ENCODE assay signal across 2 cellular contexts in genomic region chr1:29290414-29290980, GRCh38.
TF ChIP-seq lines count a peak whose summit lies in the region.

No MANE protein-coding gene starts in this region.

TF ChIP-seq in WTC11, 78 proteins besides CTCF, POLR2A, EP300 and RAD21:
- TF ChIP-seq HMGA2 (CRISPR knock-in tag; IDR thresholded peaks at IDR 0.05) (no peak), RORB (CRISPR knock-in tag; IDR thresholded peaks at IDR 0.05) (no peak), GRHL2 (CRISPR knock-in tag; IDR thresholded peaks at IDR 0.05; ENCODE audit: insufficient replicate concordance, severe bottlenecking) (no peak), CBFB (CRISPR knock-in tag; IDR thresholded peaks at IDR 0.05; ENCODE audit: low read depth) (no peak), SMAD3 (CRISPR knock-in tag; IDR thresholded peaks at IDR 0.05; ENCODE audit: borderline replicate concordance) (no peak), ESRRA (CRISPR knock-in tag; IDR thresholded peaks at IDR 0.05; ENCODE audit: borderline replicate concordance) (no peak), SOX15 (CRISPR knock-in tag; IDR thresholded peaks at IDR 0.05) (no peak)

TF ChIP-seq in HepG2, 621 proteins besides CTCF, POLR2A, EP300 and RAD21:
- no peak for TF ChIP-seq ZBTB14 (CRISPR knock-in tag; IDR thresholded peaks at IDR 0.05)
- TF ChIP-seq ZNF484 (CRISPR knock-in tag; IDR thresholded peaks at IDR 0.05; ENCODE audit: borderline replicate concordance, low read depth): no peak
- TF ChIP-seq SP4 (CRISPR knock-in tag; IDR thresholded peaks at IDR 0.05): no peak
- TF ChIP-seq ZBTB34 (CRISPR knock-in tag; IDR thresholded peaks at IDR 0.05): no peak
- TF ChIP-seq ETV6 (CRISPR knock-in tag; conservative IDR thresholded peaks at IDR 0.05): no peak
- TF ChIP-seq ZBTB4 (CRISPR knock-in tag; IDR thresholded peaks at IDR 0.05; ENCODE audit: borderline replicate concordance): no peak
- no peak for TF ChIP-seq LCORL (IDR thresholded peaks at IDR 0.05)
- TF ChIP-seq LCORL (CRISPR knock-in tag; IDR thresholded peaks at IDR 0.05): no peak
- TF ChIP-seq ZNF550 (CRISPR knock-in tag; IDR thresholded peaks at IDR 0.05; ENCODE audit: borderline replicate concordance): no peak
- TF ChIP-seq MYNN (CRISPR knock-in tag; IDR thresholded peaks at IDR 0.05; ENCODE audit: low read depth): no peak
- no peak for TF ChIP-seq GATA4 (IDR thresholded peaks at IDR 0.05; ENCODE audit: borderline replicate concordance, low read depth)
- no peak for TF ChIP-seq PLRG1 (conservative IDR thresholded peaks at IDR 0.05)
TF ChIP-seq in HepG2: peak in this region for 0.
